ENCODE assay signal across 11 cellular contexts in the genomic region with DNA sequence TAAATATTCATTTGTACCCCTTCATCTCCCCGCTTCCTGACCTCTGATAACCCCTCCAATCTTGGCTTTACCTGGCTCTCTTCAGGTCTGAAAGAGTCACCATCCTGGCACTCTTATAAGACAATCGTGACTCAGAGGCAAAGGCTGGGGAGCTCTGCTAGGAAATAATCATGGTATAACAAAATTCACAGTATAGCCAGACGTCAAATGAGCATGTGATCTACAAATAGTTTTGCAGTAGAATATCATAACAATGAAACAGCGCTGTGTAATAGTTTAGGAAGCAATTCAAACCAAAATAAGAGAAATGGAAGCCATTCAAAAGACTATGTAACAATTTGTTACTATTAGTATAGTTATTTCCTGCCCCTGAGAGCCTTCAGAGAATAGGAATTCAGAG. TPM values are rescaled to one million over a fixed set of nuclear protein-coding genes. Genes with fewer than 3 reads are reported as not detected.
DNase-seq lines count a peak whose midpoint lies in the region; ATAC-seq and TF ChIP-seq lines count a peak whose summit lies in the region.
"Had no signal": no experiment of that assay in that cellular context is flagged by ENCODE, and none has a peak within 500 bp of the region (broad histone marks: within the 10 kb centered on the region; RNA-seq: fewer than 3 reads in every experiment).

No MANE protein-coding gene starts in this region.

- no peak overlapping the region for H3K4ac ChIP-seq in mesendoderm (ENCODE audit: low read depth, low read length)

- H3K23ac ChIP-seq in mesendoderm (ENCODE audit: low read length) = no peak overlapping the region

- no peak overlapping the region for H2BK5ac ChIP-seq in mesendoderm (ENCODE audit: low read length)

- H3K27ac ChIP-seq in osteoblast (ENCODE audit: low read depth, low read length) = peak overlapping the region; percentile 99
- no peak overlapping the region for H3K27ac ChIP-seq in mesendoderm (ENCODE audit: low read depth, low read length)

- no CpG with 5 or more reads among the region's 4 CpGs for WGBS in mesendoderm (ENCODE audit: extremely low coverage, insufficient coverage, low lambda C conversion rate)

- H4K20me1 ChIP-seq in osteoblast (ENCODE audit: insufficient read depth, low read length) = no peaks in the 10 kb centered on the region

- no peak overlapping the region for H2AFZ ChIP-seq in osteoblast (ENCODE audit: low read length)

- H2BK120ac ChIP-seq in mesendoderm (ENCODE audit: low read depth, low read length) = no peak overlapping the region

- no peaks in the 10 kb centered on the region for H3K9me3 Mint-ChIP-seq in dendritic cell treated with granulocyte-macrophage colony-stimulating factor and Interleukin-4, amounts not matched to agents 40 ng/mL and 50 ng/mL, for 4 days
- H3K9me3 Mint-ChIP-seq: endodermal cell had no signal

- H3K9me3 ChIP-seq in osteoblast (ENCODE audit: low read depth, low read length) = no peaks in the 10 kb centered on the region

- no peak for TF ChIP-seq CTCF in osteoblast (IDR thresholded peaks at IDR 0.05; ENCODE audit: extremely low read depth, low read depth, low read length)

- H4K8ac ChIP-seq in mesendoderm (ENCODE audit: low read depth, low read length) = no peak overlapping the region

- intact Hi-C loops in dendritic cell treated with granulocyte-macrophage colony-stimulating factor and Interleukin-4, amounts not matched to agents 40 ng/mL and 50 ng/mL, for 4 days (cut with micrococcal nuclease) = no loop called here

- ATAC-seq in HG03378 (IDR thresholded peaks at IDR 0.05; ENCODE audit: unreplicated experiment) = no peak

- H3K9ac ChIP-seq in mesendoderm (ENCODE audit: low read length) = no peak overlapping the region

- H3K4me2 ChIP-seq in osteoblast (ENCODE audit: insufficient read depth, low read length) = peak overlapping the region; percentile 63
- H3K4me2 ChIP-seq in mesendoderm (ENCODE audit: low read length) = no peak overlapping the region

- no peak overlapping the region for H4K5ac ChIP-seq in mesendoderm (ENCODE audit: low read length)

- H3K79me2 ChIP-seq in osteoblast (ENCODE audit: insufficient read depth, low read length) = no peaks in the 10 kb centered on the region
- H3K79me2 ChIP-seq in mesendoderm (ENCODE audit: control insufficient read depth, insufficient read depth, low read length) = no peaks in the 10 kb centered on the region

- no peaks in the 10 kb centered on the region for H3K79me1 ChIP-seq in mesendoderm (ENCODE audit: low read length)

- peaks cover 12% of the 10 kb centered on the region for H3K4me1 Mint-ChIP-seq in dendritic cell treated with granulocyte-macrophage colony-stimulating factor and Interleukin-4, amounts not matched to agents 40 ng/mL and 50 ng/mL, for 4 days (ENCODE audit: low read depth)
- H3K4me1 Mint-ChIP-seq: endodermal cell had no signal

- peak overlapping the region; percentile 35 for H3K4me3 Mint-ChIP-seq in dendritic cell treated with granulocyte-macrophage colony-stimulating factor and Interleukin-4, amounts not matched to agents 40 ng/mL and 50 ng/mL, for 4 days
- H3K4me3 Mint-ChIP-seq: endodermal cell had no signal

- H2BK15ac ChIP-seq in mesendoderm (replicated peaks; ENCODE audit: low read depth) = no peak overlapping the region

- H2AK5ac ChIP-seq in mesendoderm (ENCODE audit: low read length) = no peak overlapping the region

- H3K4me1 ChIP-seq in osteoblast (ENCODE audit: insufficient read depth, low read length) (peaks cover 59% of the 10 kb centered on the region), mesendoderm (ENCODE audit: control insufficient read depth, low read depth, low read length) (no peaks in the 10 kb centered on the region)

- H3K27me3 ChIP-seq in osteoblast (ENCODE audit: insufficient read depth, low read length) (no peaks in the 10 kb centered on the region), mesendoderm (ENCODE audit: insufficient read depth, low read length, poor library complexity) (no peaks in the 10 kb centered on the region)

- H3K36me3 ChIP-seq in osteoblast (ENCODE audit: insufficient read depth, low read length) (no peaks in the 10 kb centered on the region), mesendoderm (ENCODE audit: control insufficient read depth, insufficient read depth, low read length) (no peaks in the 10 kb centered on the region)

- H3K27ac Mint-ChIP-seq in dendritic cell treated with granulocyte-macrophage colony-stimulating factor and Interleukin-4, amounts not matched to agents 40 ng/mL and 50 ng/mL, for 4 days = peak overlapping the region; percentile 18
- H3K27ac Mint-ChIP-seq: endodermal cell had no signal

- no peak overlapping the region for H3K18ac ChIP-seq in mesendoderm (ENCODE audit: low read length)

- H3K4me3 ChIP-seq in osteoblast (ENCODE audit: insufficient read depth, low read length) (peak overlapping the region; percentile 11), mesendoderm (ENCODE audit: low read length) (no peak overlapping the region)

- no peak overlapping the region for H3K56ac ChIP-seq in mesendoderm (ENCODE audit: low read length)

- no peaks in the 10 kb centered on the region for H3K27me3 Mint-ChIP-seq in dendritic cell treated with granulocyte-macrophage colony-stimulating factor and Interleukin-4, amounts not matched to agents 40 ng/mL and 50 ng/mL, for 4 days

- no peaks in the 10 kb centered on the region for H3K36me3 Mint-ChIP-seq in dendritic cell treated with granulocyte-macrophage colony-stimulating factor and Interleukin-4, amounts not matched to agents 40 ng/mL and 50 ng/mL, for 4 days (ENCODE audit: low read depth)

- peak; percentile 90 for DNase-seq in EH (ENCODE audit: low read depth)
- peak; percentile 53 for DNase-seq in NCI-H226
- DNase-seq in osteoblast (ENCODE audit: insufficient read length, low spot score, missing footprints) = peak; percentile 88
- DNase-seq in iPS-NIHi11 (ENCODE audit: low spot score) = no peak
- DNase-seq in mesendoderm = no peak
- DNase-seq: DND-41, endodermal cell, NCI-H2107 had no signal

RNA-seq across cellular contexts. Expression of a gene that starts 34.2 kb away (rescaled TPM):
- not detected in 2 replicates for total RNA-seq in osteoblast
- polyA plus RNA-seq in mesendoderm (2013, experiment 1 of 2) = not detected
- not detected for polyA plus RNA-seq in mesendoderm (2013, experiment 2 of 2)
- total RNA-seq: endodermal cell, temporal lobe had no signal

Comparison
In these comparisons a context has a peak if more than half of its experiments do, and no peak if none do; other contexts are left out.
1. DNase-seq: peak in EH (single experiment), NCI-H226 (single experiment) and osteoblast (single experiment); none in iPS-NIHi11 (single experiment) and mesendoderm (single experiment).